9 cellular contexts compared by ENCODE assay signal in genomic region chr3:440826-441225, GRCh38.
"Had no signal": no experiment of that assay in that cellular context is flagged by ENCODE, and none has a peak within 500 bp of the region (broad histone marks: within the 10 kb centered on the region; RNA-seq: fewer than 3 reads in every experiment).

No MANE protein-coding gene starts in this region.

- H2AFZ ChIP-seq: GM23248 had no signal

- H3K9me3 ChIP-seq: HAP-1 had no signal

- H3K9ac ChIP-seq: GM23248 had no signal

- H3K4me3 ChIP-seq: GM23248, HAP-1, K562 had no signal

- FAIRE-seq: HTR-8/SVneo, K562 had no signal

- H3K27ac Mint-ChIP-seq: HFFc6 had no signal

- H3K27ac ChIP-seq: GM23248 had no signal

- H3K36me3 ChIP-seq: HAP-1 had no signal

- H3K4me3 Mint-ChIP-seq: HFFc6 had no signal

- ATAC-seq: HCT116, K562 had no signal

- DNase-seq: GM23248, GOT3, H7, HFFc6, IMR-90 had no signal
